1 cellular context compared by ENCODE assay signal in the genomic region with DNA sequence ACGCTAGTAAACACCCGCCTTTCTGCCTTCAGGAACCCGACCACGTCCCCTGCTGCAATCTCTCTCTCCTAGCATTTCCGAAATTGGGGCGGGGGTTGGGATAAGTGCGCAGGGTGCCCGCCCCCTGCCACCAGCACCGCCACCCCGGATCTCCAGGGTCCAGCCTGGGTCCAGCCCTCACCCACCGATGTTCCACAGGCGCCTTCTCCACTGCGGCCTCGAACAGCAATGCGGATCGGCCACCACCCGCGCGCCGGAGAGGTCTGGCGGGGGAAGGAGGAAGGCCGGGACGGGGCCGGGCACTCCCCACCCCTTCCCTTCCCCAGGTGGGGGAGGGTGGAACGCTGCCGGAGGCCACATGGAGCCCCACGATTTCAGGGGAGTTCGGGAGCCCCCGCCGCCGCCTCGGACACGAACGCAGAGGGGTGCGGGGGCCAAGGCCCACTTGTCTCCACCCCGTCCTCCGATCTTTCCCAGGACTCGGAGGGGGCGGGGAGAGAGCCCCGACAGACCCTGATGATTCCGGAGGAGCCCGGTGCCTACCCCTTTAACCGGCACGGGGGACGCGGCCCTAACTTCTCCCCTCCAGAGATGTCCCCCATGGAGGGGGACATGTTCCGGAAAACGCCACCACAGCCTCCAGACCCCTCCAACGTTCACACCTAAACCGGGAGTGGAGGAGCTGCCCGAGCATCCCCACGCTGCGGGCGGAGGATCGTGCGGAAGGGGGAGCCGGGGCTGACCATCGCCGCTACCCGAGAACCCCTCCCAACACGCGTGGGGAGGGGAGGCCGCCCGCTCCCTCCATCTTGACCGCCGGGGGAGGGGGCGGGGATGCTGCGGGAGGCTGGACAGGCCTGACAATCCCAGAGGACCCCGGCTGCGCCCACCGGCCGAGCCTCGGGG.
A peak's percentile ranks its signal among the peaks of the same experiment; 100 is the strongest.
TF ChIP-seq lines count a peak whose summit lies in the region.

No MANE protein-coding gene starts in this region.

TF ChIP-seq in HepG2, 621 proteins besides CTCF, POLR2A, EP300 and RAD21 (continued from another document and continues in another):
- TF ChIP-seq, protein P1, sequence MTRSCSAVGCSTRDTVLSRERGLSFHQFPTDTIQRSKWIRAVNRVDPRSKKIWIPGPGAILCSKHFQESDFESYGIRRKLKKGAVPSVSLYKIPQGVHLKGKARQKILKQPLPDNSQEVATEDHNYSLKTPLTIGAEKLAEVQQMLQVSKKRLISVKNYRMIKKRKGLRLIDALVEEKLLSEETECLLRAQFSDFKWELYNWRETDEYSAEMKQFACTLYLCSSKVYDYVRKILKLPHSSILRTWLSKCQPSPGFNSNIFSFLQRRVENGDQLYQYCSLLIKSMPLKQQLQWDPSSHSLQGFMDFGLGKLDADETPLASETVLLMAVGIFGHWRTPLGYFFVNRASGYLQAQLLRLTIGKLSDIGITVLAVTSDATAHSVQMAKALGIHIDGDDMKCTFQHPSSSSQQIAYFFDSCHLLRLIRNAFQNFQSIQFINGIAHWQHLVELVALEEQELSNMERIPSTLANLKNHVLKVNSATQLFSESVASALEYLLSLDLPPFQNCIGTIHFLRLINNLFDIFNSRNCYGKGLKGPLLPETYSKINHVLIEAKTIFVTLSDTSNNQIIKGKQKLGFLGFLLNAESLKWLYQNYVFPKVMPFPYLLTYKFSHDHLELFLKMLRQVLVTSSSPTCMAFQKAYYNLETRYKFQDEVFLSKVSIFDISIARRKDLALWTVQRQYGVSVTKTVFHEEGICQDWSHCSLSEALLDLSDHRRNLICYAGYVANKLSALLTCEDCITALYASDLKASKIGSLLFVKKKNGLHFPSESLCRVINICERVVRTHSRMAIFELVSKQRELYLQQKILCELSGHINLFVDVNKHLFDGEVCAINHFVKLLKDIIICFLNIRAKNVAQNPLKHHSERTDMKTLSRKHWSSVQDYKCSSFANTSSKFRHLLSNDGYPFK (CRISPR knock-in tag; IDR thresholded peaks at IDR 0.05; ENCODE audit: borderline replicate concordance) = 0 out of 2 replicates have a peak, but pooled peaks have one; percentile 21
- TF ChIP-seq, protein P2, sequence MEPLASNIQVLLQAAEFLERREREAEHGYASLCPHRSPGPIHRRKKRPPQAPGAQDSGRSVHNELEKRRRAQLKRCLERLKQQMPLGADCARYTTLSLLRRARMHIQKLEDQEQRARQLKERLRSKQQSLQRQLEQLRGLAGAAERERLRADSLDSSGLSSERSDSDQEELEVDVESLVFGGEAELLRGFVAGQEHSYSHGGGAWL (CRISPR knock-in tag; IDR thresholded peaks at IDR 0.05) = no peak; the same call in 1 of the 2 replicates
- TF ChIP-seq, protein P3, sequence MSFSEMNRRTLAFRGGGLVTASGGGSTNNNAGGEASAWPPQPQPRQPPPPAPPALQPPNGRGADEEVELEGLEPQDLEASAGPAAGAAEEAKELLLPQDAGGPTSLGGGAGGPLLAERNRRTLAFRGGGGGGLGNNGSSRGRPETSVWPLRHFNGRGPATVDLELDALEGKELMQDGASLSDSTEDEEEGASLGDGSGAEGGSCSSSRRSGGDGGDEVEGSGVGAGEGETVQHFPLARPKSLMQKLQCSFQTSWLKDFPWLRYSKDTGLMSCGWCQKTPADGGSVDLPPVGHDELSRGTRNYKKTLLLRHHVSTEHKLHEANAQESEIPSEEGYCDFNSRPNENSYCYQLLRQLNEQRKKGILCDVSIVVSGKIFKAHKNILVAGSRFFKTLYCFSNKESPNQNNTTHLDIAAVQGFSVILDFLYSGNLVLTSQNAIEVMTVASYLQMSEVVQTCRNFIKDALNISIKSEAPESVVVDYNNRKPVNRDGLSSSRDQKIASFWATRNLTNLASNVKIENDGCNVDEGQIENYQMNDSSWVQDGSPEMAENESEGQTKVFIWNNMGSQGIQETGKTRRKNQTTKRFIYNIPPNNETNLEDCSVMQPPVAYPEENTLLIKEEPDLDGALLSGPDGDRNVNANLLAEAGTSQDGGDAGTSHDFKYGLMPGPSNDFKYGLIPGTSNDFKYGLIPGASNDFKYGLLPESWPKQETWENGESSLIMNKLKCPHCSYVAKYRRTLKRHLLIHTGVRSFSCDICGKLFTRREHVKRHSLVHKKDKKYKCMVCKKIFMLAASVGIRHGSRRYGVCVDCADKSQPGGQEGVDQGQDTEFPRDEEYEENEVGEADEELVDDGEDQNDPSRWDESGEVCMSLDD (CRISPR knock-in tag; IDR thresholded peaks at IDR 0.05; ENCODE audit: borderline replicate concordance) = 0 out of 2 replicates have a peak, but pooled peaks have one; percentile 34
- TF ChIP-seq SMAD1 (CRISPR knock-in tag; IDR thresholded peaks at IDR 0.05; ENCODE audit: borderline replicate concordance, low read depth) (no peak), NFKB2 (CRISPR knock-in tag; IDR thresholded peaks at IDR 0.05; ENCODE audit: borderline replicate concordance) (peak; percentile 85; the same call in 1 of the 2 replicates), ATF1 (CRISPR knock-in tag; IDR thresholded peaks at IDR 0.05) (no peak), IRF2 (CRISPR knock-in tag; IDR thresholded peaks at IDR 0.05) (no peak), ZNF781 (CRISPR knock-in tag; IDR thresholded peaks at IDR 0.05; ENCODE audit: borderline replicate concordance, not compliant biosample characterization) (peak; percentile 36), MTA3 (CRISPR knock-in tag; IDR thresholded peaks at IDR 0.05) (no peak), ERF (CRISPR knock-in tag; IDR thresholded peaks at IDR 0.05) (no peak), FIP1L1 (IDR thresholded peaks at IDR 0.05; ENCODE audit: borderline replicate concordance, insufficient read depth, low read depth, low read length) (no peak), ZNF563 (CRISPR knock-in tag; IDR thresholded peaks at IDR 0.05) (no peak), ZSCAN25 (CRISPR knock-in tag; IDR thresholded peaks at IDR 0.05) (0 out of 2 replicates have a peak, but pooled peaks have one; percentile 35), RXRA (CRISPR knock-in tag; IDR thresholded peaks at IDR 0.05) (peak; percentile 26; the same call in 1 of the 2 replicates), ZNF549 (CRISPR knock-in tag; IDR thresholded peaks at IDR 0.05) (no peak), SIN3A (IDR thresholded peaks at IDR 0.05; ENCODE audit: borderline replicate concordance, low read depth, low read length) (no peak), ISX (CRISPR knock-in tag; conservative IDR thresholded peaks at IDR 0.05) (no peak), EEA1 (CRISPR knock-in tag; IDR thresholded peaks at IDR 0.05; ENCODE audit: borderline replicate concordance) (no peak), ARHGAP35 (CRISPR knock-in tag; IDR thresholded peaks at IDR 0.05; ENCODE audit: borderline replicate concordance) (no peak), ZBTB7B (CRISPR knock-in tag; IDR thresholded peaks at IDR 0.05) (peak; percentile 35; the same call in 1 of the 2 replicates), HIVEP1 (CRISPR knock-in tag; IDR thresholded peaks at IDR 0.05) (peak; percentile 15; the same call in 1 of the 2 replicates), ZNF136 (CRISPR knock-in tag; IDR thresholded peaks at IDR 0.05; ENCODE audit: low read depth) (0 out of 2 replicates have a peak, but pooled peaks have one; percentile 55), HDAC1 (CRISPR knock-in tag; IDR thresholded peaks at IDR 0.05) (peak; percentile 39; the same call in 1 of the 2 replicates), PHF21A (CRISPR knock-in tag; IDR thresholded peaks at IDR 0.05) (no peak), ZNF562 (CRISPR knock-in tag; IDR thresholded peaks at IDR 0.05; ENCODE audit: borderline replicate concordance) (no peak), HNRNPK (IDR thresholded peaks at IDR 0.05; ENCODE audit: low read depth, low read length, poor library complexity, severe bottlenecking) (no peak), PTBP1 (IDR thresholded peaks at IDR 0.05; ENCODE audit: low read depth, low read length, poor library complexity, severe bottlenecking) (peak; percentile 45), SALL1 (CRISPR knock-in tag; IDR thresholded peaks at IDR 0.05) (peak; percentile 26; the same call in 1 of the 2 replicates), MTF1 (CRISPR knock-in tag; IDR thresholded peaks at IDR 0.05) (no peak), ZNF619 (CRISPR knock-in tag; IDR thresholded peaks at IDR 0.05) (peak; percentile 24; the same call in 1 of the 2 replicates)
- TF ChIP-seq, protein P4, sequence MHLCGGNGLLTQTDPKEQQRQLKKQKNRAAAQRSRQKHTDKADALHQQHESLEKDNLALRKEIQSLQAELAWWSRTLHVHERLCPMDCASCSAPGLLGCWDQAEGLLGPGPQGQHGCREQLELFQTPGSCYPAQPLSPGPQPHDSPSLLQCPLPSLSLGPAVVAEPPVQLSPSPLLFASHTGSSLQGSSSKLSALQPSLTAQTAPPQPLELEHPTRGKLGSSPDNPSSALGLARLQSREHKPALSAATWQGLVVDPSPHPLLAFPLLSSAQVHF (CRISPR knock-in tag; IDR thresholded peaks at IDR 0.05) = 0 out of 2 replicates have a peak, but pooled peaks have one; percentile 6
- TF ChIP-seq, protein P5, sequence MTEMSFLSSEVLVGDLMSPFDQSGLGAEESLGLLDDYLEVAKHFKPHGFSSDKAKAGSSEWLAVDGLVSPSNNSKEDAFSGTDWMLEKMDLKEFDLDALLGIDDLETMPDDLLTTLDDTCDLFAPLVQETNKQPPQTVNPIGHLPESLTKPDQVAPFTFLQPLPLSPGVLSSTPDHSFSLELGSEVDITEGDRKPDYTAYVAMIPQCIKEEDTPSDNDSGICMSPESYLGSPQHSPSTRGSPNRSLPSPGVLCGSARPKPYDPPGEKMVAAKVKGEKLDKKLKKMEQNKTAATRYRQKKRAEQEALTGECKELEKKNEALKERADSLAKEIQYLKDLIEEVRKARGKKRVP (CRISPR knock-in tag; IDR thresholded peaks at IDR 0.05) = no peak
- TF ChIP-seq, protein P6, sequence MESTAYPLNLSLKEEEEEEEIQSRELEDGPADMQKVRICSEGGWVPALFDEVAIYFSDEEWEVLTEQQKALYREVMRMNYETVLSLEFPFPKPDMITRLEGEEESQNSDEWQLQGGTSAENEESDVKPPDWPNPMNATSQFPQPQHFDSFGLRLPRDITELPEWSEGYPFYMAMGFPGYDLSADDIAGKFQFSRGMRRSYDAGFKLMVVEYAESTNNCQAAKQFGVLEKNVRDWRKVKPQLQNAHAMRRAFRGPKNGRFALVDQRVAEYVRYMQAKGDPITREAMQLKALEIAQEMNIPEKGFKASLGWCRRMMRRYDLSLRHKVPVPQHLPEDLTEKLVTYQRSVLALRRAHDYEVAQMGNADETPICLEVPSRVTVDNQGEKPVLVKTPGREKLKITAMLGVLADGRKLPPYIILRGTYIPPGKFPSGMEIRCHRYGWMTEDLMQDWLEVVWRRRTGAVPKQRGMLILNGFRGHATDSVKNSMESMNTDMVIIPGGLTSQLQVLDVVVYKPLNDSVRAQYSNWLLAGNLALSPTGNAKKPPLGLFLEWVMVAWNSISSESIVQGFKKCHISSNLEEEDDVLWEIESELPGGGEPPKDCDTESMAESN (CRISPR knock-in tag; conservative IDR thresholded peaks at IDR 0.05) = peak; percentile 36; the same call in 1 of the 2 replicates
- TF ChIP-seq, protein P7, sequence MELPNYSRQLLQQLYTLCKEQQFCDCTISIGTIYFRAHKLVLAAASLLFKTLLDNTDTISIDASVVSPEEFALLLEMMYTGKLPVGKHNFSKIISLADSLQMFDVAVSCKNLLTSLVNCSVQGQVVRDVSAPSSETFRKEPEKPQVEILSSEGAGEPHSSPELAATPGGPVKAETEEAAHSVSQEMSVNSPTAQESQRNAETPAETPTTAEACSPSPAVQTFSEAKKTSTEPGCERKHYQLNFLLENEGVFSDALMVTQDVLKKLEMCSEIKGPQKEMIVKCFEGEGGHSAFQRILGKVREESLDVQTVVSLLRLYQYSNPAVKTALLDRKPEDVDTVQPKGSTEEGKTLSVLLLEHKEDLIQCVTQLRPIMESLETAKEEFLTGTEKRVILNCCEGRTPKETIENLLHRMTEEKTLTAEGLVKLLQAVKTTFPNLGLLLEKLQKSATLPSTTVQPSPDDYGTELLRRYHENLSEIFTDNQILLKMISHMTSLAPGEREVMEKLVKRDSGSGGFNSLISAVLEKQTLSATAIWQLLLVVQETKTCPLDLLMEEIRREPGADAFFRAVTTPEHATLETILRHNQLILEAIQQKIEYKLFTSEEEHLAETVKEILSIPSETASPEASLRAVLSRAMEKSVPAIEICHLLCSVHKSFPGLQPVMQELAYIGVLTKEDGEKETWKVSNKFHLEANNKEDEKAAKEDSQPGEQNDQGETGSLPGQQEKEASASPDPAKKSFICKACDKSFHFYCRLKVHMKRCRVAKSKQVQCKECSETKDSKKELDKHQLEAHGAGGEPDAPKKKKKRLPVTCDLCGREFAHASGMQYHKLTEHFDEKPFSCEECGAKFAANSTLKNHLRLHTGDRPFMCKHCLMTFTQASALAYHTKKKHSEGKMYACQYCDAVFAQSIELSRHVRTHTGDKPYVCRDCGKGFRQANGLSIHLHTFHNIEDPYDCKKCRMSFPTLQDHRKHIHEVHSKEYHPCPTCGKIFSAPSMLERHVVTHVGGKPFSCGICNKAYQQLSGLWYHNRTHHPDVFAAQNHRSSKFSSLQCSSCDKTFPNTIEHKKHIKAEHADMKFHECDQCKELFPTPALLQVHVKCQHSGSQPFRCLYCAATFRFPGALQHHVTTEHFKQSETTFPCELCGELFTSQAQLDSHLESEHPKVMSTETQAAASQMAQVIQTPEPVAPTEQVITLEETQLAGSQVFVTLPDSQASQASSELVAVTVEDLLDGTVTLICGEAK (IDR thresholded peaks at IDR 0.05) = no peak
- TF ChIP-seq, protein P7 (CRISPR knock-in tag; IDR thresholded peaks at IDR 0.05) = 0 out of 2 replicates have a peak, but pooled peaks have one; percentile 50
- TF ChIP-seq, protein P8, sequence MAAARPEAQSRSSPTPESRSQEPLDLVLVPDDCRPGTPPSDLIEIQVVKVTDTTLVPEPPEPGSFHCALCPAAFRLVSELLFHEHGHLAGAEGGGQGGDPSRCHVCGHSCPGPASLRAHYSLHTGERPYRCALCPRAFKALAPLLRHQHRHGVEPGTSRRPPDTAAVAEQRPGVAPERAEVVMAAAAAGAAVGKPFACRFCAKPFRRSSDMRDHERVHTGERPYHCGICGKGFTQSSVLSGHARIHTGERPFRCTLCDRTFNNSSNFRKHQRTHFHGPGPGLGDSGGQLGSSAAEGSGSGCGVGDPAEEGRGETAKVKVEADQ (CRISPR knock-in tag; IDR thresholded peaks at IDR 0.05; ENCODE audit: borderline replicate concordance) = peak; percentile 43; the same call in 1 of the 2 replicates
